Comparison of ENCODE assay signal across 25 cellular contexts in genomic region chr5:89069591-89069990, GRCh38.
"Had no signal": no experiment of that assay in that cellular context is flagged by ENCODE, and none has a peak within 500 bp of the region (broad histone marks: within the 10 kb centered on the region; RNA-seq: fewer than 3 reads in every experiment).

No MANE protein-coding gene starts in this region.

- H3K27me3 Mint-ChIP-seq: effector memory CD8-positive, alpha-beta T cell; naive B cell; natural killer cell treated with Interleukin-12 subunit alpha and Interleukin-12 subunit beta and Interleukin-15 and Interleukin-18, amount 100 ng/mL, for 72 hours; stimulated activated naive B cell treated with anti-CD40 and anti-IgM and Interleukin-4, amounts not matched to agents 10 μg/mL and 1 μg/mL and 100 μg/mL, for 72 hours had no signal

- ATAC-seq: effector memory CD8-positive, alpha-beta T cell; esophagus mucosa; gastrocnemius medialis; left ventricle myocardium superior; lower lobe of right lung; natural killer cell treated with Interleukin-12 subunit alpha and Interleukin-12 subunit beta and Interleukin-15 and Interleukin-18, amount 100 ng/mL, for 72 hours; psoas muscle; right cardiac atrium; stimulated activated naive B cell treated with anti-CD40 and anti-IgM and Interleukin-4, amounts not matched to agents 10 μg/mL and 1 μg/mL and 100 μg/mL, for 72 hours; upper lobe of right lung had no signal

- DNase-seq: cortex of kidney; effector memory CD8-positive, alpha-beta T cell; foreskin fibroblast; gastrocnemius medialis; head of caudate nucleus; left ventricle myocardium superior; lower lobe of right lung; naive B cell; occipital lobe; ovary; posterior cingulate gyrus; psoas muscle; right cardiac atrium; small intestine; stimulated activated CD4-positive, alpha-beta T cell treated with anti-CD3 and anti-CD28 coated beads, Interleukin-15, amount 100 ng/mL, for 24 hours; stimulated activated CD4-positive, alpha-beta T cell treated with anti-CD3 and anti-CD28 coated beads, Interleukin-2, amount 100 ng/mL, for 48 hours; stimulated activated naive B cell treated with anti-CD40 and anti-IgM and Interleukin-4, amounts not matched to agents 10 μg/mL and 1 μg/mL and 100 μg/mL, for 72 hours; transverse colon; upper lobe of right lung; uterus had no signal

- H3K36me3 Mint-ChIP-seq: naive B cell; natural killer cell treated with Interleukin-12 subunit alpha and Interleukin-12 subunit beta and Interleukin-15 and Interleukin-18, amount 100 ng/mL, for 72 hours had no signal

- H3K4me3 Mint-ChIP-seq: effector memory CD8-positive, alpha-beta T cell; natural killer cell treated with Interleukin-12 subunit alpha and Interleukin-12 subunit beta and Interleukin-15 and Interleukin-18, amount 100 ng/mL, for 72 hours; stimulated activated naive B cell treated with anti-CD40 and anti-IgM and Interleukin-4, amounts not matched to agents 10 μg/mL and 1 μg/mL and 100 μg/mL, for 72 hours; stimulated activated naive CD8-positive, alpha-beta T cell treated with anti-CD3 and anti-CD28 coated beads, Interleukin-15, Interleukin-2, amounts not matched to agents 100 ng/mL and 50 ng/mL, for 24 hours had no signal

- H3K9me3 Mint-ChIP-seq: effector memory CD8-positive, alpha-beta T cell; naive B cell; natural killer cell treated with Interleukin-12 subunit alpha and Interleukin-12 subunit beta and Interleukin-15 and Interleukin-18, amount 100 ng/mL, for 72 hours; stimulated activated naive B cell treated with anti-CD40 and anti-IgM and Interleukin-4, amounts not matched to agents 10 μg/mL and 1 μg/mL and 100 μg/mL, for 72 hours; stimulated activated naive CD8-positive, alpha-beta T cell treated with anti-CD3 and anti-CD28 coated beads, Interleukin-15, Interleukin-2, amounts not matched to agents 100 ng/mL and 50 ng/mL, for 24 hours had no signal

- H3K27ac Mint-ChIP-seq: effector memory CD8-positive, alpha-beta T cell; natural killer cell treated with Interleukin-12 subunit alpha and Interleukin-12 subunit beta and Interleukin-15 and Interleukin-18, amount 100 ng/mL, for 72 hours; stimulated activated naive B cell treated with anti-CD40 and anti-IgM and Interleukin-4, amounts not matched to agents 10 μg/mL and 1 μg/mL and 100 μg/mL, for 72 hours; stimulated activated naive CD8-positive, alpha-beta T cell treated with anti-CD3 and anti-CD28 coated beads, Interleukin-15, Interleukin-2, amounts not matched to agents 100 ng/mL and 50 ng/mL, for 24 hours had no signal

- FAIRE-seq: endometrium, keratinocyte had no signal
